In the genomic region with DNA sequence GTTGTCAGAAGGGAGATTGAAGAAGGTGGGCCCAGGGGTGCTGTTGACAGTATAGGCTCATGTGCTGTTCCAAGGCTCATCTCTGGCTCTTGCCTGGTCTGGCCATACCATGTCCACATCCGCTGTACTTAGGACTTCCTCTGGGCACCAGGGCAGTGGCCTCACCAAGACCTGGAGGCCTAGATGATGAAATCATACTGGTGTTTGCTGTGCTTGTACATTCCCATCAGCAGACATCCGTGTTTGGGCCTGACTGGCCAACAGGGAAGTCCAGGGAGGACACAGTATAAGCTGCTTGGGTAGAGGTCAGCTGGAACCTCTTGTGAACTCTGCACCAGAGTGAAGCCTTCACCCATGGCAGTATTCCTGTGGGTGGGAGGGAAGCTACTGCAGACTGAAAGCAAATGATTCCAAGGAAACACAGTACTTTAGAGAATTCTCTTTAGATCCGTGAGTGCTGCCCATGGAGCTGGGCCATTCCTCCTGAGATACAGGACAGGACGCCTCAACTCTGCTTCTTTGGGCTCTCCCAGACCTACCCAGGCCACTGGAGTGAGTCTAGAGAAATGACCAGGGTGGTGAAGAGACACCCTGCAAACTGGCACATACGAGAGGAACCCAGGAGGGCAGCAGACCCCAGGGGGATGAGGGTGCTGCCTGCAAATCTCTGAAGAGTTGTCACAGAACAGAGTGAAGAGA, we compare ENCODE assay signal across 21 cellular contexts. TPM values are rescaled to one million over a fixed set of nuclear protein-coding genes. Genes with fewer than 3 reads are reported as not detected.
DNase-seq lines count a peak whose midpoint lies in the region; ATAC-seq and TF ChIP-seq lines count a peak whose summit lies in the region.
"Had no signal": no experiment of that assay in that cellular context is flagged by ENCODE, and none has a peak within 500 bp of the region (broad histone marks: within the 10 kb centered on the region; RNA-seq: fewer than 3 reads in every experiment).

No MANE protein-coding gene starts in this region.

- H3K9me3 ChIP-seq in CD4-positive, alpha-beta memory T cell (ENCODE audit: control insufficient read depth in 1 of 2, low read length in 2 of 2), result no peaks in the 10 kb centered on the region
- H3K9me3 ChIP-seq in Panc1 (ENCODE audit: control insufficient read depth, insufficient read depth, low read depth, low read length) (no peaks in the 10 kb centered on the region), psoas muscle (no peaks in the 10 kb centered on the region)

- TF ChIP-seq CTCF in Panc1 (IDR thresholded peaks at IDR 0.05) (no peak), psoas muscle (IDR thresholded peaks at IDR 0.05) (no peak)

- intact Hi-C loops in CD4-positive, alpha-beta memory T cell (cut with micrococcal nuclease), result loop anchor here (2.0 kb wide), 1 partner anchor 93 kb away; no protein-coding TSS in a partner anchor
- intact Hi-C loops in Panc1 (cut with micrococcal nuclease; ENCODE audit: unreplicated experiment) (no loop called here), psoas muscle (cut with DNase I) (loop anchor here in 1 of 2 donors (10.0 kb wide), 1 partner anchor 47 kb away; no protein-coding TSS in a partner anchor), Right ventricle myocardium inferior (cut with DNase I) (no loop called here)

- no TSS peak for BruUV-seq in Panc1 (replicated peaks; lab: Mats Ljungman, UMichigan)

- H3K27me3 ChIP-seq in CD4-positive, alpha-beta memory T cell (ENCODE audit: insufficient read depth, low read length), result no peaks in the 10 kb centered on the region
- H3K27me3 ChIP-seq in Panc1 (ENCODE audit: control insufficient read depth, insufficient read depth, low read length) (no peaks in the 10 kb centered on the region), psoas muscle (ENCODE audit: insufficient read depth in 3 of 3, low read length in 2 of 3) (no peaks in the 10 kb centered on the region)

- H3K27ac ChIP-seq in CD4-positive, alpha-beta memory T cell (ENCODE audit: low read depth, low read length), result no peak overlapping the region
- H3K27ac ChIP-seq in Panc1 (ENCODE audit: low read length) (no peak overlapping the region; the same call in none of the 2 replicates), psoas muscle (no peak overlapping the region)
- H3K27ac ChIP-seq: coronary artery, VCaP had no signal

- ATAC-seq in Panc1 (peak; percentile 12), psoas muscle (peak; percentile 32 to 65 (median 33)), Right ventricle myocardium inferior (no peak)
- ATAC-seq: GM23338; naive thymus-derived CD4-positive, alpha-beta T cell had no signal

- peaks cover 11 to 42% (median 24%) of the 10 kb centered on the region in 4 donors for H3K4me1 Mint-ChIP-seq in CD4-positive, alpha-beta memory T cell
- H3K4me1 Mint-ChIP-seq in immature natural killer cell, result peaks cover 76 to 84% of the 10 kb centered on the region in 2 donors
- H3K4me1 Mint-ChIP-seq: GM23338 had no signal

- no peaks in the 10 kb centered on the region for H3K9me3 Mint-ChIP-seq in CD4-positive, alpha-beta memory T cell
- H3K9me3 Mint-ChIP-seq in immature natural killer cell, result no peaks in the 10 kb centered on the region
- H3K9me3 Mint-ChIP-seq: activated CD4-positive, alpha-beta memory T cell treated with anti-CD3 and anti-CD28 coated beads for 36 hours; GM23338; naive thymus-derived CD4-positive, alpha-beta T cell had no signal

- POLR2A ChIA-PET in CD4-positive, alpha-beta memory T cell (lab: Charles Lee; ENCODE audit: partially characterized antibody), result interaction anchor here (1.2 to 1.3 kb wide), 2 partner anchors 22 to 23 kb away, joined by 3 to 6 read pairs; a partner anchor contains a TSS
- POLR2A ChIA-PET in Panc1 (lab: Charles Lee), result no interaction called here

- H3K36me3 Mint-ChIP-seq in CD4-positive, alpha-beta memory T cell, result peaks cover 13 to 28% of the 10 kb centered on the region in 2 donors
- peaks cover 8 to 26% (median 10%) of the 10 kb centered on the region in 3 donors for H3K36me3 Mint-ChIP-seq in immature natural killer cell

- peak overlapping the region in 4 of 7 donors; percentile 16 to 83 (median 73) for H3K27ac Mint-ChIP-seq in CD4-positive, alpha-beta memory T cell
- peak overlapping the region in 4 of 6 donors; percentile 47 to 90 (median 72) for H3K27ac Mint-ChIP-seq in immature natural killer cell
- H3K27ac Mint-ChIP-seq: activated CD4-positive, alpha-beta memory T cell treated with anti-CD3 and anti-CD28 coated beads for 36 hours; activated naive CD8-positive, alpha-beta T cell; GM23338 had no signal

- peaks cover 1% of the 10 kb centered on the region for H3K36me3 ChIP-seq in CD4-positive, alpha-beta memory T cell (ENCODE audit: insufficient read depth, low read length)
- peaks cover 3% of the 10 kb centered on the region; the same call in 1 of the 2 replicates for H3K36me3 ChIP-seq in Panc1 (ENCODE audit: control insufficient read depth, insufficient read depth, low read length)
- H3K36me3 ChIP-seq in psoas muscle (ENCODE audit: insufficient read depth in 1 of 2, low read depth in 1 of 2), result peaks cover 0 to 93% of the 10 kb centered on the region in 2 donors

- peaks cover 11% of the 10 kb centered on the region for H3K4me1 ChIP-seq in CD4-positive, alpha-beta memory T cell (ENCODE audit: insufficient read depth, low read length)
- H3K4me1 ChIP-seq in Panc1 (ENCODE audit: control insufficient read depth, insufficient read depth, low read length), result no peaks in the 10 kb centered on the region
- H3K4me1 ChIP-seq in psoas muscle, result no peaks in the 10 kb centered on the region

- WGBS in psoas muscle, 3 donors, result 77 to 84% (median 82%) methylated on average over 5 of the region's 5 CpGs

- CTCF ChIA-PET in CD4-positive, alpha-beta memory T cell (lab: Charles Lee; ENCODE audit: partially characterized antibody), result interaction anchor here (0.7 to 1.1 kb wide), 2 partner anchors 10 to 635 kb away, joined by 3 read pairs; no protein-coding TSS in a partner anchor
- CTCF ChIA-PET in Panc1 (lab: Charles Lee), result no interaction called here

- DNase-seq in CD4-positive, alpha-beta memory T cell, result no peak
- no peak for DNase-seq in Panc1 (ENCODE audit: low read depth, low spot score)
- no peak for DNase-seq in immature natural killer cell
- no peak for DNase-seq in psoas muscle
- no peak for DNase-seq in stimulated activated CD8-positive, alpha-beta memory T cell treated with anti-CD3 and anti-CD28 coated beads, Interleukin-4, amount 100 ng/mL, for 48 hours
- DNase-seq in AML-193 (lab: John Stamatoyannopoulos, UW), result no peak
- no peak for DNase-seq in Right ventricle myocardium inferior (ENCODE audit: missing footprints)
- no peak for DNase-seq in cortex of kidney (lab: John Stamatoyannopoulos, UW)
- DNase-seq: activated CD4-positive, alpha-beta memory T cell treated with anti-CD3 and anti-CD28 coated beads for 36 hours; activated T-cell treated with anti-CD3 and anti-CD28 coated beads for 4 hours; COR-L47; mammary epithelial cell; NCI-H1105; NCI-H526 treated with DMSO at 0.1 percent for 48 hours; SHP77 treated with DMSO at 0.1 percent for 48 hours; stimulated activated CD4-positive, alpha-beta T cell treated with anti-CD3 and anti-CD28 coated beads, Interleukin-4, amount 100 ng/mL, for 1 hour had no signal

- in situ Hi-C loops in Panc1 (cut with HindIII; ENCODE audit: low pct_unique_long_range_greater_than_20kb, low sequenced_read_pairs), result no loop called here

- no peaks in the 10 kb centered on the region for H3K27me3 Mint-ChIP-seq in CD4-positive, alpha-beta memory T cell
- H3K27me3 Mint-ChIP-seq in immature natural killer cell (ENCODE audit: low read depth in 3 of 3), result peaks cover 9 to 13% (median 11%) of the 10 kb centered on the region in 3 donors
- H3K27me3 Mint-ChIP-seq: activated CD4-positive, alpha-beta memory T cell treated with anti-CD3 and anti-CD28 coated beads for 36 hours; activated naive CD8-positive, alpha-beta T cell; naive thymus-derived CD4-positive, alpha-beta T cell had no signal

- no peak overlapping the region for H3K4me3 Mint-ChIP-seq in CD4-positive, alpha-beta memory T cell
- no peak overlapping the region for H3K4me3 Mint-ChIP-seq in immature natural killer cell
- H3K4me3 Mint-ChIP-seq: activated CD4-positive, alpha-beta memory T cell treated with anti-CD3 and anti-CD28 coated beads for 36 hours; activated naive CD8-positive, alpha-beta T cell; GM23338; naive thymus-derived CD4-positive, alpha-beta T cell had no signal

- no peak overlapping the region for H3K4me3 ChIP-seq in CD4-positive, alpha-beta memory T cell (ENCODE audit: low read length in 2 of 2)
- H3K4me3 ChIP-seq in Panc1 (ENCODE audit: low read depth in 2 of 2, low read length in 2 of 2), result no peak overlapping the region
- no peak overlapping the region for H3K4me3 ChIP-seq in psoas muscle
- H3K4me3 ChIP-seq: coronary artery, GM23338 had no signal

RNA-seq across cellular contexts. Expression of a gene that starts 22.5 kb away (rescaled TPM):
- total RNA-seq in CD4-positive, alpha-beta memory T cell, result 10 to 100 TPM; 36.2 to 38.2 TPM
- 10 to 100 TPM; 12.2 to 22.8 TPM for polyA plus RNA-seq in CD4-positive, alpha-beta memory T cell
- 93.8 TPM for total RNA-seq in Panc1 (2021; ENCODE audit: unreplicated experiment)
- 56.8 TPM for polyA plus RNA-seq in Panc1 (2012; ENCODE audit: insufficient read length)
- polyA plus RNA-seq in immature natural killer cell, result 10 to 100 TPM; 12.1 to 19.3 (median 16.7) TPM
- 10 to 100 TPM; 17.6 to 22.5 (median 21.8) TPM for total RNA-seq in psoas muscle
- polyA plus RNA-seq in psoas muscle, result 10 to 100 TPM; 12.1 to 21.6 (median 18.1) TPM
- 10.5 TPM for total RNA-seq in Right ventricle myocardium inferior

RNA-seq across cellular contexts. Expression of a gene that starts 43.0 kb away (rescaled TPM):
- 10 to 100 TPM; 16.2 to 16.4 TPM for total RNA-seq in CD4-positive, alpha-beta memory T cell
- 1 to 10 TPM in 1 of 2 donors, under 1 TPM in 1; 0.29 to 1.5 TPM for polyA plus RNA-seq in CD4-positive, alpha-beta memory T cell
- 30.6 TPM for total RNA-seq in Panc1 (2021; ENCODE audit: unreplicated experiment)
- 17.1 TPM for polyA plus RNA-seq in Panc1 (2012; ENCODE audit: insufficient read length)
- polyA plus RNA-seq in immature natural killer cell, result 1 to 10 TPM in 1 of 3 donors, under 1 TPM in 1, not detected in 1; 0.72 to 1.2 TPM
- 1 to 10 TPM; 5.2 to 6.0 (median 5.3) TPM for total RNA-seq in psoas muscle
- 1 to 10 TPM; 2.5 to 5.3 (median 3.0) TPM for polyA plus RNA-seq in psoas muscle
- 5.1 TPM for total RNA-seq in Right ventricle myocardium inferior
